Comparison of ENCODE assay signal across 14 cellular contexts in the genomic region with DNA sequence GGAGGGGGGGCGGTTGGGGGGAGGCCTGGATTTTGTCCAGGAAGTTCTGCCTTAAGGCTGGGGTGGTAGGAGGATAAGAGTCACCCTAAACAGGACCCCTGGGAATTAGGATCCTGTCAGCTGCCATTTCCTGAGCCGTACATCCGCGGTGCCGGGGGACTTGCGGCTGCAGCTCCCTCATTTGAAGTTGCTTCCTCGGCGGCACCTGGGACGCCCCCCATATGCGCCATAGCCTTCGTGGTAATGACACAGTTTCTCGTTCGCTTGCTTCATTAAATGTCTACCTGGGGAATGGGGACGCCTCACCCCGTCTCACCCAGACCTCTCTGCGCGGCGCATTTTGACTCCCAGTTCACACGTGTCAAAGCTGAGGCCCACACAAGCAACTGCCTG. TPM values are rescaled to one million over a fixed set of nuclear protein-coding genes. Genes with fewer than 3 reads are reported as not detected.
A peak's percentile ranks its signal among the peaks of the same experiment; 100 is the strongest.
DNase-seq lines count a peak whose midpoint lies in the region; ATAC-seq, FAIRE-seq and TF ChIP-seq lines count a peak whose summit lies in the region.
"Had no signal": no experiment of that assay in that cellular context is flagged by ENCODE, and none has a peak within 500 bp of the region (broad histone marks: within the 10 kb centered on the region; RNA-seq: fewer than 3 reads in every experiment).

No MANE protein-coding gene starts in this region.

- H3K9me3 ChIP-seq in A673 (ENCODE audit: low read depth, low read length, poor library complexity, severe bottlenecking): no peaks in the 10 kb centered on the region
- no peaks in the 10 kb centered on the region for H3K9me3 ChIP-seq in body of pancreas
- peaks cover 0 to 3% of the 10 kb centered on the region in 2 donors for H3K9me3 ChIP-seq in neuronal stem cell (replicated peaks in 1 of 2; ENCODE audit: control insufficient read depth in 2 of 2, insufficient read depth in 1 of 2, low read depth in 1 of 2, low read length in 2 of 2)
- H3K9me3 ChIP-seq in kidney (ENCODE audit: control insufficient read depth in 1 of 2, low read length in 2 of 2): no peaks in the 10 kb centered on the region

- no peak overlapping the region for H2AFZ ChIP-seq in neuronal stem cell (ENCODE audit: low read length)

- in situ Hi-C loops in GM13977 (cut with MboI; ENCODE audit: low pct_unique_long_range_greater_than_20kb, low sequenced_read_pairs, unreplicated experiment): no loop called here

- H2BK12ac ChIP-seq in neuronal stem cell (ENCODE audit: low read length): no peak overlapping the region

- no peak overlapping the region for H3K23ac ChIP-seq in neuronal stem cell (ENCODE audit: low read depth, low read length, poor library complexity)

- H3K79me1 ChIP-seq in neuronal stem cell (ENCODE audit: low read depth, low read length): no peaks in the 10 kb centered on the region

- H2AK5ac ChIP-seq in neuronal stem cell (ENCODE audit: low read depth, low read length): peak overlapping the region; percentile 81

- H3K4ac ChIP-seq in neuronal stem cell (ENCODE audit: low read length): no peak overlapping the region

- no peak for TF ChIP-seq CTCF in A673 (conservative IDR thresholded peaks at IDR 0.05; ENCODE audit: low read depth, low read length)
- no peak for TF ChIP-seq CTCF in GM13977 (IDR thresholded peaks at IDR 0.05; ENCODE audit: extremely low read depth, insufficient read depth, missing control alignments)
- TF ChIP-seq CTCF in body of pancreas (IDR thresholded peaks at IDR 0.05): no peak
- TF ChIP-seq CTCF in kidney (IDR thresholded peaks at IDR 0.05; ENCODE audit: borderline replicate concordance, extremely low read depth, insufficient read depth): no peak

- no peaks in the 10 kb centered on the region for H3K27me3 ChIP-seq in A673 (replicated peaks; ENCODE audit: insufficient read depth, low read depth, low read length, poor library complexity)
- H3K27me3 ChIP-seq in body of pancreas: no peaks in the 10 kb centered on the region
- H3K27me3 ChIP-seq in neuronal stem cell (ENCODE audit: control insufficient read depth in 3 of 3, insufficient read depth in 3 of 3, low read depth in 1 of 3, low read length in 3 of 3): peaks cover 0 to 56% (median 0%) of the 10 kb centered on the region in 3 experiments
- H3K27me3 ChIP-seq: cardiac muscle cell had no signal

- H4K91ac ChIP-seq in neuronal stem cell (ENCODE audit: low read depth, low read length, poor library complexity): no peak overlapping the region

- H4K8ac ChIP-seq in neuronal stem cell (ENCODE audit: low read depth, low read length): no peak overlapping the region

- WGBS in body of pancreas, 2 donors: 73 to 92% methylated on average over 16 to 19 of the region's 19 CpGs
- no CpG with 5 or more reads among the region's 19 CpGs for WGBS in neuronal stem cell (ENCODE audit: extremely low coverage in 2 of 2, insufficient read length in 2 of 2, insufficient replicate concordance in 1 of 2), 2 donors

- no peak overlapping the region for H3K14ac ChIP-seq in neuronal stem cell (ENCODE audit: low read length)

- BruUV-seq in A673 (replicated peaks; lab: Mats Ljungman, UMichigan): no TSS peak

- POLR2A ChIA-PET in A673 (lab: Charles Lee; ENCODE audit: low non-redundant PET): no interaction called here

- no peak overlapping the region for H3K18ac ChIP-seq in neuronal stem cell (ENCODE audit: low read length)

- no peak overlapping the region for H2BK120ac ChIP-seq in neuronal stem cell (ENCODE audit: low read depth, low read length)

- H3K27ac ChIP-seq in A673 (ENCODE audit: low read depth, low read length, poor library complexity, severe bottlenecking) (peak overlapping the region; percentile 77), body of pancreas (peak overlapping the region; percentile 85 to 97 (median 90)), neuronal stem cell (replicated peaks; ENCODE audit: low read length) (no peak overlapping the region), kidney (ENCODE audit: low read depth in 2 of 2, low read length in 2 of 2) (peak overlapping the region in 1 of 2 donors; percentile 13)
- H3K27ac ChIP-seq: cardiac muscle cell had no signal

- H3K4me2 ChIP-seq in neuronal stem cell (ENCODE audit: insufficient read depth, low read length, poor library complexity, severe bottlenecking): no peak overlapping the region

- no peak for TF ChIP-seq POLR2A in body of pancreas (IDR thresholded peaks at IDR 0.05)

- intact Hi-C loops in A673 (cut with micrococcal nuclease; ENCODE audit: unreplicated experiment) (no loop called here), body of pancreas (cut with DNase I) (no loop called here), kidney (cut with DNase I) (no loop called here)

- peak overlapping the region; percentile 39 for H2BK5ac ChIP-seq in neuronal stem cell (ENCODE audit: low read length)

- CTCF ChIA-PET in A673 (lab: Charles Lee): no interaction called here

- no peak overlapping the region for H3K9ac ChIP-seq in neuronal stem cell (ENCODE audit: low read depth, low read length, poor library complexity)
- H3K9ac ChIP-seq in kidney (ENCODE audit: low read length in 2 of 2): no peak overlapping the region

- no peak overlapping the region for H2BK15ac ChIP-seq in neuronal stem cell (ENCODE audit: low read length)

- ATAC-seq in body of pancreas: no peak
- no peak for ATAC-seq in HG02678 (IDR thresholded peaks at IDR 0.05; ENCODE audit: unreplicated experiment)

- FAIRE-seq in kidney (lab: Jason Lieb, UNC): no peak

- peaks cover 57% of the 10 kb centered on the region for H3K4me1 ChIP-seq in A673 (ENCODE audit: insufficient read depth, low read length, poor library complexity, severe bottlenecking)
- H3K4me1 ChIP-seq in body of pancreas: peaks cover 63% of the 10 kb centered on the region
- H3K4me1 ChIP-seq in neuronal stem cell (ENCODE audit: control insufficient read depth in 2 of 2, insufficient read depth in 1 of 2, low read depth in 1 of 2, low read length in 2 of 2): peaks cover 20 to 31% of the 10 kb centered on the region in 2 donors
- peaks cover 0 to 8% of the 10 kb centered on the region in 2 donors for H3K4me1 ChIP-seq in kidney (ENCODE audit: control insufficient read depth in 1 of 2, insufficient read depth in 1 of 2, low read depth in 1 of 2, low read length in 2 of 2)

- H3K4me3 ChIP-seq in A673 (ENCODE audit: low read depth, low read length, poor library complexity, severe bottlenecking): no peak overlapping the region
- no peak overlapping the region for H3K4me3 ChIP-seq in body of pancreas
- H3K4me3 ChIP-seq in neuronal stem cell (ENCODE audit: low read length in 2 of 2): no peak overlapping the region
- H3K4me3 ChIP-seq in kidney (ENCODE audit: low read length in 2 of 2): no peak overlapping the region
- H3K4me3 ChIP-seq: cardiac muscle cell had no signal

- DNase-seq in A673 (ENCODE audit: low spot score) (peak; percentile 84), GM13977 (ENCODE audit: low spot score) (peak; percentile 60), body of pancreas (no peak), neuronal stem cell (ENCODE audit: low spot score) (no peak), NCI-H1930 (lab: John Stamatoyannopoulos, UW) (no peak), kidney (no peak)
- no peak for DNase-seq in stimulated activated CD4-positive, alpha-beta T cell treated with anti-CD3 and anti-CD28 coated beads, Interleukin-4, amount 100 ng/mL, for 4 hours
- DNase-seq: activated gamma-delta T cell treated with Interleukin-2 at 50 U/mL for 16 hours, DND-41, mesendoderm, NCI-H510A had no signal

- no peaks in the 10 kb centered on the region for H3K36me3 ChIP-seq in A673 (ENCODE audit: insufficient read depth, low read length, poor library complexity, severe bottlenecking)
- no peaks in the 10 kb centered on the region for H3K36me3 ChIP-seq in body of pancreas (replicated peaks in 1 of 2; ENCODE audit: insufficient read depth in 1 of 2, low read depth in 2 of 2)
- H3K36me3 ChIP-seq in neuronal stem cell (replicated peaks in 1 of 2; ENCODE audit: control insufficient read depth in 2 of 2, insufficient read depth in 2 of 2, low read length in 2 of 2): no peaks in the 10 kb centered on the region
- H3K36me3 ChIP-seq in kidney (ENCODE audit: control insufficient read depth in 1 of 2, insufficient read depth in 2 of 2, low read length in 2 of 2): no peaks in the 10 kb centered on the region
- H3K36me3 ChIP-seq: cardiac muscle cell had no signal

RNA-seq across cellular contexts. Expression of a gene that starts 55.1 kb away (rescaled TPM):
- total RNA-seq in A673 (2021) (not detected in 2 replicates), body of pancreas (not detected), kidney (not detected)
- polyA plus RNA-seq in neuronal stem cell (2013, experiment 1 of 2): not detected
- polyA plus RNA-seq in neuronal stem cell (2013, experiment 2 of 2): not detected
- polyA plus RNA-seq in kidney (ENCODE audit: insufficient read depth, low read depth, low replicate concordance): not detected
- total RNA-seq: cardiac muscle cell, IMR-90 had no signal
- polyA plus RNA-seq: IMR-90 had no signal

RNA-seq across cellular contexts. Expression of a gene that starts 55.4 kb away (rescaled TPM):
- total RNA-seq in A673 (2021): 1.7 and 2.2 TPM in 2 replicates
- total RNA-seq in body of pancreas: 10 to 100 TPM in 1 of 2 donors, 1 to 10 TPM in 1; 7.8 to 16.2 TPM
- polyA plus RNA-seq in neuronal stem cell (2013, experiment 1 of 2): 8.3 TPM
- polyA plus RNA-seq in neuronal stem cell (2013, experiment 2 of 2): 8.0 TPM
- 8.0 TPM for total RNA-seq in kidney
- 0.75 TPM for polyA plus RNA-seq in kidney (ENCODE audit: insufficient read depth, low read depth, low replicate concordance)
- total RNA-seq: IMR-90 had no signal
- polyA plus RNA-seq: IMR-90 had no signal

Comparison
In these comparisons a context has a peak if more than half of its experiments do, and no peak if none do; other contexts are left out.
1. DNase-seq: peak in A673 (single experiment) and GM13977 (single experiment); none in body of pancreas (0 of 4), neuronal stem cell (single experiment), NCI-H1930 (0 of 2), kidney (single experiment) and stimulated activated CD4-positive, alpha-beta T cell treated with anti-CD3 and anti-CD28 coated beads, Interleukin-4, amount 100 ng/mL, for 4 hours (0 of 2).